Comparison of ENCODE assay signal across 1 cellular context in the genomic region with DNA sequence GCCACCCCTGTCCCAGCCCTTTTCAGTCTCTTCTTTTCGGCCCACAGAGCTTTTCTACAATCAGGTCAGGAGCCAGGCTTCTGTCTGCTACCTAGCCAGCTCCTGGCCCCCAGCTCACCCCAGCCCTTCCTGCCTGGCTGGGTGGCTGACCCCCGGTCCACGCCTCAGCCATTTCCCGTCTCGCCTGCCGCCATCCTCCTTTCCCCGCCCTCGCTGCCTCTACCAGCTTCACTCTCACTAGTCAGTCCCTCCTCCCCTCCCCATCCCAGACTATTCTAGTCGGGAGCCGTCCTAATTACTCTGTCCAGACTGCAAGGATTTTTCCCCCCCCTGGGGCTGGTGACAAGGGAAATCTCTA.
A peak's percentile ranks its signal among the peaks of the same experiment; 100 is the strongest.
TF ChIP-seq lines count a peak whose summit lies in the region.

No MANE protein-coding gene starts in this region.

TF ChIP-seq in K562, 482 proteins besides CTCF, POLR2A, EP300 and RAD21:
- TF ChIP-seq CXXC5 (CRISPR knock-in tag; IDR thresholded peaks at IDR 0.05) = no peak
- no peak for TF ChIP-seq OTX1 (CRISPR knock-in tag; IDR thresholded peaks at IDR 0.05)
- peak; percentile 37 for TF ChIP-seq SAP30 (IDR thresholded peaks at IDR 0.05; ENCODE audit: borderline replicate concordance, insufficient read depth, low read depth, low read length, poor library complexity, severe bottlenecking)
- no peak for TF ChIP-seq TCFL5 (CRISPR knock-in tag; conservative IDR thresholded peaks at IDR 0.05)
- TF ChIP-seq ADNP (tag; IDR thresholded peaks at IDR 0.05) = no peak
- TF ChIP-seq RBBP5 (IDR thresholded peaks at IDR 0.05; ENCODE audit: borderline replicate concordance, insufficient read depth, low read length, poor library complexity, severe bottlenecking) = peak; percentile 8
- no peak for TF ChIP-seq ZNF785 (CRISPR knock-in tag; IDR thresholded peaks at IDR 0.05)
- TF ChIP-seq PHB (CRISPR knock-in tag; IDR thresholded peaks at IDR 0.05) = no peak
- peak; percentile 13; the same call in 1 of the 2 replicates for TF ChIP-seq PHF8 (IDR thresholded peaks at IDR 0.05; ENCODE audit: borderline replicate concordance, low read length)
- TF ChIP-seq, protein P1, sequence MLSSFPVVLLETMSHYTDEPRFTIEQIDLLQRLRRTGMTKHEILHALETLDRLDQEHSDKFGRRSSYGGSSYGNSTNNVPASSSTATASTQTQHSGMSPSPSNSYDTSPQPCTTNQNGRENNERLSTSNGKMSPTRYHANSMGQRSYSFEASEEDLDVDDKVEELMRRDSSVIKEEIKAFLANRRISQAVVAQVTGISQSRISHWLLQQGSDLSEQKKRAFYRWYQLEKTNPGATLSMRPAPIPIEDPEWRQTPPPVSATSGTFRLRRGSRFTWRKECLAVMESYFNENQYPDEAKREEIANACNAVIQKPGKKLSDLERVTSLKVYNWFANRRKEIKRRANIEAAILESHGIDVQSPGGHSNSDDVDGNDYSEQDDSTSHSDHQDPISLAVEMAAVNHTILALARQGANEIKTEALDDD (IDR thresholded peaks at IDR 0.05) = peak; percentile 52; the same call in 1 of the 2 replicates
- peak; percentile 60 for TF ChIP-seq KDM5B (IDR thresholded peaks at IDR 0.05; ENCODE audit: insufficient replicate concordance, low read depth, low read length)
